ENCODE assay signal across 18 cellular contexts in the genomic region with DNA sequence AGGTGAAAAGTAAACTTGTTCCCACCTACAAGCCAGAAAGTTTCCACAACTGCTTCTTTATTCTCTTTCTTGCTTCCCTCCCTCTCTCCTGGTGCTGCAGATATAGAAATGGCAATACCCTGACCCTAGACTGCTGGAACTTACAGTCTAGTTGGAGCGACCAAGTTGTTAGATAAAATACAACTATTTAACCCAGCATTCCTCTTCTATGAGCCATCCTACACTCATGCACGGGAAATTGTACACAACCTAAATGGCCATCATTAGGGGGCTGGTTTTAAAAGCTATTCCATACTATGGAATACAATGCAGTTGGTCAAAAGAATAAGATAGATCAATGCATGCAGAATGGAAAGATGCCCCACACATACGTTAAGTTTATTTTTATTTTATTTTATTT.
"Had no signal": no experiment of that assay in that cellular context is flagged by ENCODE, and none has a peak within 500 bp of the region (broad histone marks: within the 10 kb centered on the region; RNA-seq: fewer than 3 reads in every experiment).

No MANE protein-coding gene starts in this region.

- H3K9me3 Mint-ChIP-seq: activated CD4-positive, alpha-beta memory T cell treated with anti-CD3 and anti-CD28 coated beads, Interleukin-2, amount 10 ng/mL, durations not matched to agents 7 days and 5 days; activated T-cell treated with anti-CD3 and anti-CD28 coated beads, Interleukin-2, amount 50 U/mL, for 72 hours; brain; memory B cell; natural killer cell treated with Interleukin-12 subunit alpha and Interleukin-12 subunit beta and Interleukin-15 and Interleukin-18, amount 100 ng/mL, for 72 hours; stimulated activated effector memory CD8-positive, alpha-beta T cell treated with anti-CD3 and anti-CD28 coated beads, Interleukin-12 subunit alpha, Interleukin-12 subunit beta, amount 100 ng/mL, for 72 hours had no signal

- ATAC-seq: activated T-cell treated with anti-CD3 and anti-CD28 coated beads, Interleukin-2, amount 50 U/mL, for 72 hours; esophagus mucosa; heart left ventricle; left lung; natural killer cell treated with Interleukin-12 subunit alpha and Interleukin-12 subunit beta and Interleukin-15 and Interleukin-18, amount 100 ng/mL, for 72 hours; right cardiac atrium; stimulated activated effector memory CD8-positive, alpha-beta T cell treated with anti-CD3 and anti-CD28 coated beads, Interleukin-12 subunit alpha, Interleukin-12 subunit beta, amount 100 ng/mL, for 72 hours had no signal

- H3K36me3 ChIP-seq: heart left ventricle, left lung, tibial nerve had no signal

- H3K4me3 Mint-ChIP-seq: activated CD4-positive, alpha-beta memory T cell treated with anti-CD3 and anti-CD28 coated beads, Interleukin-2, amount 10 ng/mL, durations not matched to agents 7 days and 5 days; activated T-cell treated with anti-CD3 and anti-CD28 coated beads, Interleukin-2, amount 50 U/mL, for 72 hours; brain; endodermal cell; memory B cell; natural killer cell treated with Interleukin-12 subunit alpha and Interleukin-12 subunit beta and Interleukin-15 and Interleukin-18, amount 100 ng/mL, for 72 hours; stimulated activated effector memory CD8-positive, alpha-beta T cell treated with anti-CD3 and anti-CD28 coated beads, Interleukin-12 subunit alpha, Interleukin-12 subunit beta, amount 100 ng/mL, for 72 hours had no signal

- H3K27ac ChIP-seq: heart left ventricle, left lung, tibial nerve, VCaP had no signal

- H3K36me3 Mint-ChIP-seq: brain; memory B cell; natural killer cell treated with Interleukin-12 subunit alpha and Interleukin-12 subunit beta and Interleukin-15 and Interleukin-18, amount 100 ng/mL, for 72 hours; stimulated activated effector memory CD8-positive, alpha-beta T cell treated with anti-CD3 and anti-CD28 coated beads, Interleukin-12 subunit alpha, Interleukin-12 subunit beta, amount 100 ng/mL, for 72 hours had no signal

- H3K4me1 ChIP-seq: left lung had no signal

- DNase-seq: activated CD4-positive, alpha-beta memory T cell treated with anti-CD3 and anti-CD28 coated beads, Interleukin-2, amount 10 ng/mL, durations not matched to agents 7 days and 5 days; activated naive CD4-positive, alpha-beta T cell; activated T-cell treated with anti-CD3 and anti-CD28 coated beads, Interleukin-2, amount 50 U/mL, for 72 hours; endodermal cell; heart left ventricle; islet precursor cell; left lung; nucleus accumbens; right cardiac atrium; T-helper 9 cell had no signal

- H3K4me3 ChIP-seq: heart left ventricle, left lung, tibial nerve had no signal

- H3K9me3 ChIP-seq: heart left ventricle, left lung, tibial nerve had no signal

- H3K27ac Mint-ChIP-seq: activated CD4-positive, alpha-beta memory T cell treated with anti-CD3 and anti-CD28 coated beads, Interleukin-2, amount 10 ng/mL, durations not matched to agents 7 days and 5 days; activated T-cell treated with anti-CD3 and anti-CD28 coated beads, Interleukin-2, amount 50 U/mL, for 72 hours; endodermal cell; memory B cell; natural killer cell treated with Interleukin-12 subunit alpha and Interleukin-12 subunit beta and Interleukin-15 and Interleukin-18, amount 100 ng/mL, for 72 hours; progenitor cell of endocrine pancreas; stimulated activated effector memory CD8-positive, alpha-beta T cell treated with anti-CD3 and anti-CD28 coated beads, Interleukin-12 subunit alpha, Interleukin-12 subunit beta, amount 100 ng/mL, for 72 hours had no signal

- H3K4me1 Mint-ChIP-seq: activated CD4-positive, alpha-beta memory T cell treated with anti-CD3 and anti-CD28 coated beads, Interleukin-2, amount 10 ng/mL, durations not matched to agents 7 days and 5 days; stimulated activated effector memory CD8-positive, alpha-beta T cell treated with anti-CD3 and anti-CD28 coated beads, Interleukin-12 subunit alpha, Interleukin-12 subunit beta, amount 100 ng/mL, for 72 hours had no signal
